Comparison of ENCODE assay signal across 8 cellular contexts in genomic region chr12:57213068-57213715, GRCh38. TPM values are rescaled to one million over a fixed set of nuclear protein-coding genes. Genes with fewer than 3 reads are reported as not detected.
A peak's percentile ranks its signal among the peaks of the same experiment; 100 is the strongest.
DNase-seq lines count a peak whose midpoint lies in the region; TF ChIP-seq lines count a peak whose summit lies in the region.

No MANE protein-coding gene starts in this region.

- peak; percentile 74 to 79 for DNase-seq in AML-193 (lab: John Stamatoyannopoulos, UW)
- DNase-seq in GM20000 (ENCODE audit: low spot score) = peak; percentile 92
- DNase-seq in NCI-H128 (lab: John Stamatoyannopoulos, UW; ENCODE audit: unreplicated experiment) = peak; percentile 68
- peak; percentile 76 for DNase-seq in T follicular helper cell (ENCODE audit: low read depth)
- peak; percentile 80 for DNase-seq in activated naive CD8-positive, alpha-beta T cell treated with anti-CD3 and anti-CD28 coated beads for 36 hours
- DNase-seq in head of caudate nucleus = peak; percentile 86 to 96 (median 92)
- peak; percentile 80 for DNase-seq in progenitor cell of endocrine pancreas (ENCODE audit: low spot score, unreplicated experiment)
- no peak for DNase-seq in vagina (ENCODE audit: extremely low spot score in 2 of 2)

- no peaks in the 10 kb centered on the region for H3K9me3 ChIP-seq in vagina

- no peak overlapping the region for H3K4me3 ChIP-seq in vagina

- no peaks in the 10 kb centered on the region for H3K36me3 Mint-ChIP-seq in activated naive CD8-positive, alpha-beta T cell treated with anti-CD3 and anti-CD28 coated beads for 36 hours
- peaks cover 6% of the 10 kb centered on the region for H3K36me3 Mint-ChIP-seq in progenitor cell of endocrine pancreas (ENCODE audit: insufficient read depth)

- no peaks in the 10 kb centered on the region for H3K27me3 ChIP-seq in vagina

- peaks cover 40% of the 10 kb centered on the region for H3K4me1 ChIP-seq in vagina

- no peaks in the 10 kb centered on the region for H3K9me3 Mint-ChIP-seq in activated naive CD8-positive, alpha-beta T cell treated with anti-CD3 and anti-CD28 coated beads for 36 hours
- H3K9me3 Mint-ChIP-seq in progenitor cell of endocrine pancreas (ENCODE audit: low read depth) = no peaks in the 10 kb centered on the region

- intact Hi-C loops in head of caudate nucleus (cut with DNase I) (no loop called here), vagina (cut with DNase I) (no loop called here)

- no peak for TF ChIP-seq POLR2A in vagina (IDR thresholded peaks at IDR 0.05)

- peaks cover 24% of the 10 kb centered on the region for H3K4me1 Mint-ChIP-seq in activated naive CD8-positive, alpha-beta T cell treated with anti-CD3 and anti-CD28 coated beads for 36 hours
- H3K4me1 Mint-ChIP-seq in progenitor cell of endocrine pancreas (ENCODE audit: low read depth) = peaks cover 23% of the 10 kb centered on the region

- H3K4me3 Mint-ChIP-seq in activated naive CD8-positive, alpha-beta T cell treated with anti-CD3 and anti-CD28 coated beads for 36 hours = no peak overlapping the region
- H3K4me3 Mint-ChIP-seq in progenitor cell of endocrine pancreas (ENCODE audit: low read depth) = no peak overlapping the region

- TF ChIP-seq CTCF in GM20000 (IDR thresholded peaks at IDR 0.05; ENCODE audit: extremely low read depth, missing control alignments) = peak; percentile 95
- peak; percentile 91 for TF ChIP-seq CTCF in progenitor cell of endocrine pancreas (IDR thresholded peaks at IDR 0.05; ENCODE audit: unreplicated experiment)
- peak; percentile 82 for TF ChIP-seq CTCF in vagina (IDR thresholded peaks at IDR 0.05)

- peaks cover 0 to 39% of the 10 kb centered on the region in 2 donors for H3K36me3 ChIP-seq in vagina

- no peak overlapping the region for H3K27ac Mint-ChIP-seq in activated naive CD8-positive, alpha-beta T cell treated with anti-CD3 and anti-CD28 coated beads for 36 hours
- peak overlapping the region; percentile 44 for H3K27ac Mint-ChIP-seq in progenitor cell of endocrine pancreas

- peak overlapping the region; percentile 40 for H3K27ac ChIP-seq in vagina

- H3K27me3 Mint-ChIP-seq in activated naive CD8-positive, alpha-beta T cell treated with anti-CD3 and anti-CD28 coated beads for 36 hours = peaks cover 44% of the 10 kb centered on the region
- peaks cover 39% of the 10 kb centered on the region for H3K27me3 Mint-ChIP-seq in progenitor cell of endocrine pancreas

RNA-seq across cellular contexts. Expression of gene NXPH4, which starts 3.4 kb away (rescaled TPM):
- under 1 TPM; 0.19 to 0.26 TPM for total RNA-seq in activated naive CD8-positive, alpha-beta T cell treated with anti-CD3 and anti-CD28 coated beads for 36 hours
- total RNA-seq in progenitor cell of endocrine pancreas = 1.7 and 2.0 TPM in 2 replicates
- 3.2 TPM for total RNA-seq in vagina

RNA-seq across cellular contexts. Expression of gene SHMT2, which starts 16.3 kb away (rescaled TPM):
- 100 to 1,000 TPM; 517 to 532 TPM for total RNA-seq in activated naive CD8-positive, alpha-beta T cell treated with anti-CD3 and anti-CD28 coated beads for 36 hours
- 162 and 165 TPM in 2 replicates for total RNA-seq in progenitor cell of endocrine pancreas
- 54.0 TPM for total RNA-seq in vagina

RNA-seq across cellular contexts. Expression of gene STAC3, which starts 37.8 kb away (rescaled TPM):
- total RNA-seq in activated naive CD8-positive, alpha-beta T cell treated with anti-CD3 and anti-CD28 coated beads for 36 hours = 1 to 10 TPM; 2.0 to 2.6 TPM
- 6.0 and 6.1 TPM in 2 replicates for total RNA-seq in progenitor cell of endocrine pancreas
- total RNA-seq in vagina = 0.74 TPM

Comparison
In these comparisons a context has a peak if more than half of its experiments do, and no peak if none do; other contexts are left out.
1. DNase-seq: peak in AML-193 (2 of 2), GM20000 (single experiment), NCI-H128 (single experiment), T follicular helper cell (single experiment), activated naive CD8-positive, alpha-beta T cell treated with anti-CD3 and anti-CD28 coated beads for 36 hours (single experiment), head of caudate nucleus (42 of 42) and progenitor cell of endocrine pancreas (single experiment); none in vagina (0 of 2).
2. Peak in every context shown above with its lines, with median percentiles within 50 percentile points of each other: CTCF ChIP-seq.